ENCODE assay signal across 11 cellular contexts in genomic region chr6:10582774-10583508, GRCh38.
DNase-seq lines count a peak whose midpoint lies in the region; ATAC-seq, FAIRE-seq and TF ChIP-seq lines count a peak whose summit lies in the region.
"Had no signal": no experiment of that assay in that cellular context is flagged by ENCODE, and none has a peak within 500 bp of the region (broad histone marks: within the 10 kb centered on the region; RNA-seq: fewer than 3 reads in every experiment).

No MANE protein-coding gene starts in this region.

- peak overlapping the region; percentile 87 for H3K4me3 ChIP-seq in endodermal cell (ENCODE audit: low read length)
- H3K4me3 ChIP-seq in prostate gland, result no peak overlapping the region
- H3K4me3 ChIP-seq: SJCRH30 had no signal

- no peak for ATAC-seq in GM18873 (IDR thresholded peaks at IDR 0.05; ENCODE audit: low FRiP score, unreplicated experiment)

- DNase-seq in NCI-H524 (lab: John Stamatoyannopoulos, UW) (peak; percentile 4 to 71), NCI-H524 treated with DMSO at 0.1 percent for 48 hours (lab: John Stamatoyannopoulos, UW) (no peak), NCI-H2171 treated with DMSO at 0.1 percent for 48 hours (lab: John Stamatoyannopoulos, UW) (peak; percentile 89), endodermal cell (peak; percentile 84), prostate gland (ENCODE audit: low spot score) (peak; percentile 77), RCC 7860 (ENCODE audit: low spot score) (no peak)
- DNase-seq in activated CD4-positive, CD25-positive, alpha-beta regulatory T cell (lab: John Stamatoyannopoulos, UW), result no peak
- DNase-seq: 8988T; effector CD4-positive, alpha-beta T cell had no signal

- H3K27me3 ChIP-seq in endodermal cell (ENCODE audit: control insufficient read depth, insufficient read depth, low read length, poor library complexity, severe bottlenecking), result no peaks in the 10 kb centered on the region
- no peaks in the 10 kb centered on the region for H3K27me3 ChIP-seq in prostate gland (replicated peaks; ENCODE audit: insufficient read depth)
- H3K27me3 ChIP-seq: SJCRH30 had no signal

- H3K27ac Mint-ChIP-seq in endodermal cell, result peak overlapping the region; percentile 89

- TF ChIP-seq CTCF in endodermal cell (conservative IDR thresholded peaks at IDR 0.05), result no peak
- no peak for TF ChIP-seq CTCF in prostate gland (IDR thresholded peaks at IDR 0.05)

- TF ChIP-seq POLR2A in prostate gland (IDR thresholded peaks at IDR 0.05), result no peak

- H3K36me3 Mint-ChIP-seq in endodermal cell (ENCODE audit: low read depth), result no peaks in the 10 kb centered on the region

- 13 to 19% methylated on average over 6 to 9 of the region's 10 CpGs for WGBS in endodermal cell (ENCODE audit: insufficient coverage in 1 of 2, insufficient read length in 1 of 2), 2 experiments
- WGBS in prostate gland, result 46% methylated on average over 10 of the region's 10 CpGs

- H3K4me1 ChIP-seq in endodermal cell (ENCODE audit: control insufficient read depth, insufficient read depth, low read length), result peaks cover 16% of the 10 kb centered on the region
- peaks cover 13% of the 10 kb centered on the region for H3K4me1 ChIP-seq in prostate gland (replicated peaks)
- H3K4me1 ChIP-seq: SJCRH30 had no signal

- intact Hi-C loops in prostate gland (cut with DNase I), result no loop called here

- H3K27me3 Mint-ChIP-seq in endodermal cell (ENCODE audit: insufficient read depth), result no peaks in the 10 kb centered on the region

- H3K9me3 ChIP-seq in endodermal cell (ENCODE audit: control insufficient read depth, low read length), result peaks cover 3% of the 10 kb centered on the region
- H3K9me3 ChIP-seq in prostate gland, result no peaks in the 10 kb centered on the region
- H3K9me3 ChIP-seq: SJCRH30 had no signal

- peak overlapping the region; percentile 71 for H3K27ac ChIP-seq in endodermal cell (ENCODE audit: low read depth, low read length)
- peak overlapping the region; percentile 21 to 65 for H3K27ac ChIP-seq in prostate gland
- H3K27ac ChIP-seq: SJCRH30 had no signal

- FAIRE-seq in RCC 7860 (lab: Jason Lieb, UNC), result no peak

- H3K4me3 Mint-ChIP-seq in endodermal cell, result peak overlapping the region; percentile 50

- peak overlapping the region; percentile 86 for H3K9ac ChIP-seq in endodermal cell (ENCODE audit: extremely low read depth, low read length, poor library complexity, severe bottlenecking)

- H3K4me1 Mint-ChIP-seq in endodermal cell, result peaks cover 53% of the 10 kb centered on the region

- peaks cover 4% of the 10 kb centered on the region for H3K9me3 Mint-ChIP-seq in endodermal cell

- H3K36me3 ChIP-seq in endodermal cell (ENCODE audit: control insufficient read depth, insufficient read depth, low read length), result no peaks in the 10 kb centered on the region
- no peaks in the 10 kb centered on the region for H3K36me3 ChIP-seq in prostate gland
- H3K36me3 ChIP-seq: SJCRH30 had no signal

Comparison
In these comparisons a context has a peak if more than half of its experiments do, and no peak if none do; other contexts are left out.
1. DNase-seq: peak in NCI-H524 (2 of 2), NCI-H2171 treated with DMSO at 0.1 percent for 48 hours (single experiment), endodermal cell (single experiment) and prostate gland (single experiment); none in NCI-H524 treated with DMSO at 0.1 percent for 48 hours (single experiment), activated CD4-positive, CD25-positive, alpha-beta regulatory T cell (0 of 4) and RCC 7860 (single experiment).